ENCODE assay signal across 3 cellular contexts in the genomic region with DNA sequence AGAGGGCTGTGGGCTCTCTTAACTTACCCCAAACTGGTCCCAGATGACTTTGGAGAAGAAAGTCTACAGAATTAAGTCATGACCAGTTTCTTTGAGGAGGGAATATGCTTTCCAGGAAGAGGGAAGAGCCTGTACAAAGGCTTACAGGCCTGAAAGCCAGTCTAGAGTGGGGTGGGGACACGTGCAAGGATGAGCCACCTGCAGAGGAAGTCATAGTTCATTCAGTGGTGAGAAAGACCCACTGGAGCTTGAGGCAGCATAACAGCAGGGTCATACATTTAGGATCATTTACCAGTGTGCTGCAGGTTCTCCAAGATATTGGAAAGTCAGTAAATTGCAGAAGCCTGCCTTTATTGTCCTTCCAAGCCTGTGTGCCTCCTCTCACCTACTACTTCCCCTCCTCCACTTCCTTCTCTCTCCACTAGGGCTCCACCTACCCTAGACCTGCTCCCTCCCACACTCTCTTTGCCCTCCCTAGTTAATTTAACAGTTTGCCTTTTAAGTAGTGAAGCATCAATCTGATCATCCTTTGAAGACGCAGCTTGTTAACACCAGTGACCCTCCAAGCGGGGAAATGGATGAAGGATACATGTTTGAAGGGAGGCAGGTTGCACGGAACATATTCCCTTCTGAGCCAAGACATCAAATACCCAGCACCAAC.
A peak's percentile ranks its signal among the peaks of the same experiment; 100 is the strongest.
TF ChIP-seq lines count a peak whose summit lies in the region.

No MANE protein-coding gene starts in this region.

TF ChIP-seq in SK-N-SH, 30 proteins besides CTCF, POLR2A, EP300 and RAD21:
- TF ChIP-seq JUND (IDR thresholded peaks at IDR 0.05) (no peak), POLR2AphosphoS5 (IDR thresholded peaks at IDR 0.05; ENCODE audit: low read depth, low read length) (no peak), TEAD4 (IDR thresholded peaks at IDR 0.05; ENCODE audit: borderline replicate concordance, insufficient read depth) (no peak), ELF1 (IDR thresholded peaks at IDR 0.05) (no peak), FOXJ3 (CRISPR knock-in tag; IDR thresholded peaks at IDR 0.05) (no peak), MXI1 (IDR thresholded peaks at IDR 0.05; ENCODE audit: low read depth, low read length) (no peak), YY1 (IDR thresholded peaks at IDR 0.05; ENCODE audit: low read depth) (no peak)
- TF ChIP-seq, protein P1, sequence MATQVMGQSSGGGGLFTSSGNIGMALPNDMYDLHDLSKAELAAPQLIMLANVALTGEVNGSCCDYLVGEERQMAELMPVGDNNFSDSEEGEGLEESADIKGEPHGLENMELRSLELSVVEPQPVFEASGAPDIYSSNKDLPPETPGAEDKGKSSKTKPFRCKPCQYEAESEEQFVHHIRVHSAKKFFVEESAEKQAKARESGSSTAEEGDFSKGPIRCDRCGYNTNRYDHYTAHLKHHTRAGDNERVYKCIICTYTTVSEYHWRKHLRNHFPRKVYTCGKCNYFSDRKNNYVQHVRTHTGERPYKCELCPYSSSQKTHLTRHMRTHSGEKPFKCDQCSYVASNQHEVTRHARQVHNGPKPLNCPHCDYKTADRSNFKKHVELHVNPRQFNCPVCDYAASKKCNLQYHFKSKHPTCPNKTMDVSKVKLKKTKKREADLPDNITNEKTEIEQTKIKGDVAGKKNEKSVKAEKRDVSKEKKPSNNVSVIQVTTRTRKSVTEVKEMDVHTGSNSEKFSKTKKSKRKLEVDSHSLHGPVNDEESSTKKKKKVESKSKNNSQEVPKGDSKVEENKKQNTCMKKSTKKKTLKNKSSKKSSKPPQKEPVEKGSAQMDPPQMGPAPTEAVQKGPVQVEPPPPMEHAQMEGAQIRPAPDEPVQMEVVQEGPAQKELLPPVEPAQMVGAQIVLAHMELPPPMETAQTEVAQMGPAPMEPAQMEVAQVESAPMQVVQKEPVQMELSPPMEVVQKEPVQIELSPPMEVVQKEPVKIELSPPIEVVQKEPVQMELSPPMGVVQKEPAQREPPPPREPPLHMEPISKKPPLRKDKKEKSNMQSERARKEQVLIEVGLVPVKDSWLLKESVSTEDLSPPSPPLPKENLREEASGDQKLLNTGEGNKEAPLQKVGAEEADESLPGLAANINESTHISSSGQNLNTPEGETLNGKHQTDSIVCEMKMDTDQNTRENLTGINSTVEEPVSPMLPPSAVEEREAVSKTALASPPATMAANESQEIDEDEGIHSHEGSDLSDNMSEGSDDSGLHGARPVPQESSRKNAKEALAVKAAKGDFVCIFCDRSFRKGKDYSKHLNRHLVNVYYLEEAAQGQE (IDR thresholded peaks at IDR 0.05; ENCODE audit: low read depth, low read length): no peak
- TF ChIP-seq, protein P2, sequence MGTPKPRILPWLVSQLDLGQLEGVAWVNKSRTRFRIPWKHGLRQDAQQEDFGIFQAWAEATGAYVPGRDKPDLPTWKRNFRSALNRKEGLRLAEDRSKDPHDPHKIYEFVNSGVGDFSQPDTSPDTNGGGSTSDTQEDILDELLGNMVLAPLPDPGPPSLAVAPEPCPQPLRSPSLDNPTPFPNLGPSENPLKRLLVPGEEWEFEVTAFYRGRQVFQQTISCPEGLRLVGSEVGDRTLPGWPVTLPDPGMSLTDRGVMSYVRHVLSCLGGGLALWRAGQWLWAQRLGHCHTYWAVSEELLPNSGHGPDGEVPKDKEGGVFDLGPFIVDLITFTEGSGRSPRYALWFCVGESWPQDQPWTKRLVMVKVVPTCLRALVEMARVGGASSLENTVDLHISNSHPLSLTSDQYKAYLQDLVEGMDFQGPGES (IDR thresholded peaks at IDR 0.05; ENCODE audit: low read depth, low read length): no peak
TF ChIP-seq in SK-N-SH: peak in this region for 0.

TF ChIP-seq in SK-N-SH treated with all-trans-retinoic acid at 6 μM for 48 hours, 23 proteins besides CTCF, POLR2A, EP300 and RAD21:
- TF ChIP-seq, protein P3, sequence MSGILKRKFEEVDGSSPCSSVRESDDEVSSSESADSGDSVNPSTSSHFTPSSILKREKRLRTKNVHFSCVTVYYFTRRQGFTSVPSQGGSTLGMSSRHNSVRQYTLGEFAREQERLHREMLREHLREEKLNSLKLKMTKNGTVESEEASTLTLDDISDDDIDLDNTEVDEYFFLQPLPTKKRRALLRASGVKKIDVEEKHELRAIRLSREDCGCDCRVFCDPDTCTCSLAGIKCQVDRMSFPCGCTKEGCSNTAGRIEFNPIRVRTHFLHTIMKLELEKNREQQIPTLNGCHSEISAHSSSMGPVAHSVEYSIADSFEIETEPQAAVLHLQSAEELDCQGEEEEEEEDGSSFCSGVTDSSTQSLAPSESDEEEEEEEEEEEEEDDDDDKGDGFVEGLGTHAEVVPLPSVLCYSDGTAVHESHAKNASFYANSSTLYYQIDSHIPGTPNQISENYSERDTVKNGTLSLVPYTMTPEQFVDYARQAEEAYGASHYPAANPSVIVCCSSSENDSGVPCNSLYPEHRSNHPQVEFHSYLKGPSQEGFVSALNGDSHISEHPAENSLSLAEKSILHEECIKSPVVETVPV (CRISPR knock-in tag; IDR thresholded peaks at IDR 0.05): no peak
- TF ChIP-seq ESRRG (CRISPR knock-in tag; IDR thresholded peaks at IDR 0.05) (no peak), PPARA (CRISPR knock-in tag; IDR thresholded peaks at IDR 0.05; ENCODE audit: borderline replicate concordance) (no peak), TCF4 (CRISPR knock-in tag; IDR thresholded peaks at IDR 0.05; ENCODE audit: borderline replicate concordance) (no peak), ZC3H10 (CRISPR knock-in tag; IDR thresholded peaks at IDR 0.05) (no peak), GLIS3 (CRISPR knock-in tag; IDR thresholded peaks at IDR 0.05) (no peak)
- TF ChIP-seq, protein P4, sequence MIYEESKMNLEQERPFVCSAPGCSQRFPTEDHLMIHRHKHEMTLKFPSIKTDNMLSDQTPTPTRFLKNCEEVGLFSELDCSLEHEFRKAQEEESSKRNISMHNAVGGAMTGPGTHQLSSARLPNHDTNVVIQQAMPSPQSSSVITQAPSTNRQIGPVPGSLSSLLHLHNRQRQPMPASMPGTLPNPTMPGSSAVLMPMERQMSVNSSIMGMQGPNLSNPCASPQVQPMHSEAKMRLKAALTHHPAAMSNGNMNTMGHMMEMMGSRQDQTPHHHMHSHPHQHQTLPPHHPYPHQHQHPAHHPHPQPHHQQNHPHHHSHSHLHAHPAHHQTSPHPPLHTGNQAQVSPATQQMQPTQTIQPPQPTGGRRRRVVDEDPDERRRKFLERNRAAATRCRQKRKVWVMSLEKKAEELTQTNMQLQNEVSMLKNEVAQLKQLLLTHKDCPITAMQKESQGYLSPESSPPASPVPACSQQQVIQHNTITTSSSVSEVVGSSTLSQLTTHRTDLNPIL (CRISPR knock-in tag; IDR thresholded peaks at IDR 0.05; ENCODE audit: low read depth): no peak

TF ChIP-seq in K562, 482 proteins besides CTCF, POLR2A, EP300 and RAD21:
- TF ChIP-seq TRIM28 (IDR thresholded peaks at IDR 0.05) (no peak), NR2C1 (IDR thresholded peaks at IDR 0.05) (no peak), NR2C1 (tag; IDR thresholded peaks at IDR 0.05) (no peak), CBX1 (IDR thresholded peaks at IDR 0.05; ENCODE audit: low read depth) (no peak), ZFP36 (IDR thresholded peaks at IDR 0.05; ENCODE audit: low read depth, low read length, partially characterized antibody) (no peak), SPI1 (IDR thresholded peaks at IDR 0.05; ENCODE audit: borderline replicate concordance, low read depth, low read length) (peak; percentile 77; the same call in 1 of the 2 replicates)
- TF ChIP-seq, protein P5, sequence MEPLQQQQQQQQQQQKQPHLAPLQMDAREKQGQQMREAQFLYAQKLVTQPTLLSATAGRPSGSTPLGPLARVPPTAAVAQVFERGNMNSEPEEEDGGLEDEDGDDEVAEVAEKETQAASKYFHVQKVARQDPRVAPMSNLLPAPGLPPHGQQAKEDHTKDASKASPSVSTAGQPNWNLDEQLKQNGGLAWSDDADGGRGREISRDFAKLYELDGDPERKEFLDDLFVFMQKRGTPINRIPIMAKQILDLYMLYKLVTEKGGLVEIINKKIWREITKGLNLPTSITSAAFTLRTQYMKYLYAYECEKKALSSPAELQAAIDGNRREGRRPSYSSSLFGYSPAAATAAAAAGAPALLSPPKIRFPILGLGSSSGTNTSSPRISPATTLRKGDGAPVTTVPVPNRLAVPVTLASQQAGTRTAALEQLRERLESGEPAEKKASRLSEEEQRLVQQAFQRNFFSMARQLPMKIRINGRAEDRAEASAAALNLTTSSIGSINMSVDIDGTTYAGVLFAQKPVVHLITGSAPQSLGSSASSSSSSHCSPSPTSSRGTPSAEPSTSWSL (CRISPR knock-in tag; IDR thresholded peaks at IDR 0.05; ENCODE audit: borderline replicate concordance): no peak
